9 cellular contexts compared by ENCODE assay signal in genomic region chr17:28549274-28550132, GRCh38. TPM values are rescaled to one million over a fixed set of nuclear protein-coding genes. Genes with fewer than 3 reads are reported as not detected.
DNase-seq lines count a peak whose midpoint lies in the region; ATAC-seq and TF ChIP-seq lines count a peak whose summit lies in the region.
"Had no signal": no experiment of that assay in that cellular context is flagged by ENCODE, and none has a peak within 500 bp of the region (broad histone marks: within the 10 kb centered on the region; RNA-seq: fewer than 3 reads in every experiment).

No MANE protein-coding gene starts in this region.

- H4K20me1 ChIP-seq in osteoblast (ENCODE audit: insufficient read depth, low read length): peaks cover 39% of the 10 kb centered on the region

- no peak overlapping the region for H3K27ac ChIP-seq in osteoblast (ENCODE audit: low read depth, low read length)
- H3K27ac ChIP-seq in esophagus muscularis mucosa (replicated peaks in 1 of 4): no peak overlapping the region

- no peaks in the 10 kb centered on the region for H3K27me3 ChIP-seq in osteoblast (ENCODE audit: insufficient read depth, low read length)
- H3K27me3 ChIP-seq in esophagus muscularis mucosa: no peaks in the 10 kb centered on the region

- 78% methylated on average over 3 of the region's 3 CpGs for WGBS in esophagus muscularis mucosa

- TF ChIP-seq POLR2A in esophagus muscularis mucosa (IDR thresholded peaks at IDR 0.05; ENCODE audit: low read depth): no peak

- H3K27ac Mint-ChIP-seq in activated CD8-positive, alpha-beta T cell treated with anti-CD3 and anti-CD28 coated beads for 36 hours: peak overlapping the region; percentile 89
- peak overlapping the region; percentile 93 to 94 for H3K27ac Mint-ChIP-seq in natural killer cell treated with Interleukin-12 subunit alpha and Interleukin-12 subunit beta and Interleukin-15 and Interleukin-18, amount 100 ng/mL, for 72 hours

- CTCF ChIA-PET in GM10248 (lab: Yijun Ruan, JAX): interaction anchor here (0.7 to 6.3 kb wide), 20 partner anchors 9 to 744 kb away, joined by 3 to 83 read pairs (median 6); partner anchors contain the start of gene PIGS
- CTCF ChIA-PET in activated CD8-positive, alpha-beta T cell treated with anti-CD3 and anti-CD28 coated beads for 36 hours (lab: Charles Lee): interaction anchor here (1.0 to 4.3 kb wide), 19 partner anchors 9 to 790 kb away, joined by 3 to 31 read pairs (median 7); partner anchors contain the start of genes ALDOC, PIGS, POLDIP2 and SLC46A1

- no peaks in the 10 kb centered on the region for H3K27me3 Mint-ChIP-seq in activated CD8-positive, alpha-beta T cell treated with anti-CD3 and anti-CD28 coated beads for 36 hours
- H3K27me3 Mint-ChIP-seq in natural killer cell treated with Interleukin-12 subunit alpha and Interleukin-12 subunit beta and Interleukin-15 and Interleukin-18, amount 100 ng/mL, for 72 hours: no peaks in the 10 kb centered on the region

- no peaks in the 10 kb centered on the region for H3K9me3 Mint-ChIP-seq in activated CD8-positive, alpha-beta T cell treated with anti-CD3 and anti-CD28 coated beads for 36 hours
- no peaks in the 10 kb centered on the region for H3K9me3 Mint-ChIP-seq in natural killer cell treated with Interleukin-12 subunit alpha and Interleukin-12 subunit beta and Interleukin-15 and Interleukin-18, amount 100 ng/mL, for 72 hours

- peak; percentile 48 for ATAC-seq in HG03354 (IDR thresholded peaks at IDR 0.05; ENCODE audit: poor library complexity, severe bottlenecking, unreplicated experiment)
- ATAC-seq in activated CD8-positive, alpha-beta T cell treated with anti-CD3 and anti-CD28 coated beads for 36 hours: peak; percentile 83
- peak; percentile 78 to 80 for ATAC-seq in natural killer cell treated with Interleukin-12 subunit alpha and Interleukin-12 subunit beta and Interleukin-15 and Interleukin-18, amount 100 ng/mL, for 72 hours

- H3K36me3 ChIP-seq in osteoblast (ENCODE audit: insufficient read depth, low read length): peaks cover 23% of the 10 kb centered on the region
- H3K36me3 ChIP-seq in esophagus muscularis mucosa: peaks cover 8 to 30% (median 25%) of the 10 kb centered on the region in 4 donors

- DNase-seq in GM10248 (ENCODE audit: extremely low spot score): peak; percentile 80
- DNase-seq in activated CD8-positive, alpha-beta T cell treated with anti-CD3 and anti-CD28 coated beads for 36 hours: peak; percentile 85
- DNase-seq in natural killer cell treated with Interleukin-12 subunit alpha and Interleukin-12 subunit beta and Interleukin-15 and Interleukin-18, amount 100 ng/mL, for 72 hours (ENCODE audit: low spot score): peak; percentile 86
- DNase-seq in osteoblast (ENCODE audit: insufficient read length, low spot score, missing footprints): no peak
- no peak for DNase-seq in esophagus muscularis mucosa (ENCODE audit: extremely low spot score)
- no peak for DNase-seq in EL
- no peak for DNase-seq in A172 (ENCODE audit: low spot score)
- DNase-seq: foreskin fibroblast had no signal

- no peaks in the 10 kb centered on the region for H3K9me3 ChIP-seq in osteoblast (ENCODE audit: low read depth, low read length)
- H3K9me3 ChIP-seq in esophagus muscularis mucosa: no peaks in the 10 kb centered on the region

- no peak overlapping the region for H2AFZ ChIP-seq in osteoblast (ENCODE audit: low read length)

- POLR2A ChIA-PET in GM10248 (lab: Yijun Ruan, JAX): interaction anchor here (0.5 kb wide), 1 partner anchor 48 kb away, joined by 4 read pairs; no protein-coding TSS in a partner anchor
- POLR2A ChIA-PET in activated CD8-positive, alpha-beta T cell treated with anti-CD3 and anti-CD28 coated beads for 36 hours (lab: Charles Lee): interaction anchor here (0.7 to 1.6 kb wide), 7 partner anchors 12 to 161 kb away, joined by 3 to 5 read pairs (median 4); partner anchors contain the start of genes ALDOC, PIGS and SPAG5

- H3K4me3 Mint-ChIP-seq in activated CD8-positive, alpha-beta T cell treated with anti-CD3 and anti-CD28 coated beads for 36 hours: peak overlapping the region; percentile 41
- peak overlapping the region; percentile 91 for H3K4me3 Mint-ChIP-seq in natural killer cell treated with Interleukin-12 subunit alpha and Interleukin-12 subunit beta and Interleukin-15 and Interleukin-18, amount 100 ng/mL, for 72 hours

- TF ChIP-seq CTCF in GM10248 (IDR thresholded peaks at IDR 0.05; ENCODE audit: control extremely low read depth, extremely low read depth, low read depth, missing control alignments): no peak
- TF ChIP-seq CTCF in activated CD8-positive, alpha-beta T cell treated with anti-CD3 and anti-CD28 coated beads for 36 hours (IDR thresholded peaks at IDR 0.05): peak; percentile 13
- TF ChIP-seq CTCF in osteoblast (IDR thresholded peaks at IDR 0.05; ENCODE audit: extremely low read depth, low read depth, low read length): no peak
- no peak for TF ChIP-seq CTCF in esophagus muscularis mucosa (IDR thresholded peaks at IDR 0.05)

- no peak for TF ChIP-seq EP300 in esophagus muscularis mucosa (IDR thresholded peaks at IDR 0.05)

- intact Hi-C loops in activated CD8-positive, alpha-beta T cell treated with anti-CD3 and anti-CD28 coated beads for 36 hours (cut with micrococcal nuclease): no loop called here
- intact Hi-C loops in esophagus muscularis mucosa (cut with DNase I): loop anchor here (5.0 kb wide), 2 partner anchors 48 to 63 kb away; partner anchors contain the start of genes RSKR and SPAG5

- no peak overlapping the region for H3K4me2 ChIP-seq in osteoblast (ENCODE audit: insufficient read depth, low read length)

- peaks cover 14% of the 10 kb centered on the region for H3K36me3 Mint-ChIP-seq in activated CD8-positive, alpha-beta T cell treated with anti-CD3 and anti-CD28 coated beads for 36 hours (ENCODE audit: low read depth)
- H3K36me3 Mint-ChIP-seq in natural killer cell treated with Interleukin-12 subunit alpha and Interleukin-12 subunit beta and Interleukin-15 and Interleukin-18, amount 100 ng/mL, for 72 hours: peaks cover 12% of the 10 kb centered on the region

- H3K4me1 Mint-ChIP-seq in activated CD8-positive, alpha-beta T cell treated with anti-CD3 and anti-CD28 coated beads for 36 hours (ENCODE audit: low read depth): peaks cover 48% of the 10 kb centered on the region
- peaks cover 62 to 68% of the 10 kb centered on the region in 2 donors for H3K4me1 Mint-ChIP-seq in natural killer cell treated with Interleukin-12 subunit alpha and Interleukin-12 subunit beta and Interleukin-15 and Interleukin-18, amount 100 ng/mL, for 72 hours (ENCODE audit: low read depth in 2 of 2)

- H3K4me3 ChIP-seq in osteoblast (ENCODE audit: insufficient read depth, low read length): no peak overlapping the region
- no peak overlapping the region for H3K4me3 ChIP-seq in esophagus muscularis mucosa

- H3K79me2 ChIP-seq in osteoblast (ENCODE audit: insufficient read depth, low read length): peaks cover 20% of the 10 kb centered on the region

- H3K4me1 ChIP-seq in osteoblast (ENCODE audit: insufficient read depth, low read length) (peaks cover 5% of the 10 kb centered on the region), esophagus muscularis mucosa (peaks cover 16 to 46% (median 35%) of the 10 kb centered on the region in 4 donors)

RNA-seq across cellular contexts. Expression of gene UNC119, which starts 2.9 kb away (rescaled TPM):
- total RNA-seq in activated CD8-positive, alpha-beta T cell treated with anti-CD3 and anti-CD28 coated beads for 36 hours: 10 to 100 TPM; 43.6 to 44.8 TPM
- 100 to 1,000 TPM; 104 to 135 TPM for total RNA-seq in natural killer cell treated with Interleukin-12 subunit alpha and Interleukin-12 subunit beta and Interleukin-15 and Interleukin-18, amount 100 ng/mL, for 72 hours
- 23.2 and 25.0 TPM in 2 replicates for total RNA-seq in osteoblast
- total RNA-seq in esophagus muscularis mucosa: 10 to 100 TPM; 16.1 to 36.3 (median 23.2) TPM
- total RNA-seq in A172 (2014; rRNA removed; shearing (Covaris generic)): 65.5 and 73.5 TPM in 2 replicates

RNA-seq across cellular contexts. Expression of gene PIGS, which starts 21.8 kb away (rescaled TPM):
- total RNA-seq in activated CD8-positive, alpha-beta T cell treated with anti-CD3 and anti-CD28 coated beads for 36 hours: 10 to 100 TPM; 33.8 to 36.9 TPM
- total RNA-seq in natural killer cell treated with Interleukin-12 subunit alpha and Interleukin-12 subunit beta and Interleukin-15 and Interleukin-18, amount 100 ng/mL, for 72 hours: 10 to 100 TPM; 74.9 to 93.2 TPM
- total RNA-seq in osteoblast: 49.9 and 54.5 TPM in 2 replicates
- 10 to 100 TPM; 41.9 to 55.5 (median 47.2) TPM for total RNA-seq in esophagus muscularis mucosa
- total RNA-seq in A172 (2014; rRNA removed; shearing (Covaris generic)): 48.9 and 83.5 TPM in 2 replicates

RNA-seq across cellular contexts. Expression of gene ALDOC, which starts 27.2 kb away (rescaled TPM):
- total RNA-seq in activated CD8-positive, alpha-beta T cell treated with anti-CD3 and anti-CD28 coated beads for 36 hours: 100 to 1,000 TPM; 142 to 146 TPM
- total RNA-seq in natural killer cell treated with Interleukin-12 subunit alpha and Interleukin-12 subunit beta and Interleukin-15 and Interleukin-18, amount 100 ng/mL, for 72 hours: 100 to 1,000 TPM in 1 of 2 donors, 10 to 100 TPM in 1; 36.8 to 164 TPM
- total RNA-seq in osteoblast (9.4 and 17.0 TPM in 2 replicates), esophagus muscularis mucosa (10 to 100 TPM; 21.6 to 49.5 (median 27.5) TPM)
- total RNA-seq in A172 (2014; rRNA removed; shearing (Covaris generic)): 1.3 and 2.1 TPM in 2 replicates

RNA-seq across cellular contexts. Expression of gene FOXN1, which starts 43.4 kb away (rescaled TPM):
- total RNA-seq in activated CD8-positive, alpha-beta T cell treated with anti-CD3 and anti-CD28 coated beads for 36 hours: not detected
- not detected for total RNA-seq in natural killer cell treated with Interleukin-12 subunit alpha and Interleukin-12 subunit beta and Interleukin-15 and Interleukin-18, amount 100 ng/mL, for 72 hours
- total RNA-seq in osteoblast: not detected in 2 replicates
- total RNA-seq in esophagus muscularis mucosa: not detected
- total RNA-seq in A172 (2014; rRNA removed; shearing (Covaris generic)): 0.22 TPM in 1 of 2 replicates, not detected in the other

RNA-seq across cellular contexts. Expression of gene SPAG5, which starts 49.3 kb away (rescaled TPM):
- total RNA-seq in activated CD8-positive, alpha-beta T cell treated with anti-CD3 and anti-CD28 coated beads for 36 hours: 100 to 1,000 TPM; 140 to 141 TPM
- 100 to 1,000 TPM in 1 of 2 donors, 10 to 100 TPM in 1; 80.7 to 198 TPM for total RNA-seq in natural killer cell treated with Interleukin-12 subunit alpha and Interleukin-12 subunit beta and Interleukin-15 and Interleukin-18, amount 100 ng/mL, for 72 hours
- total RNA-seq in osteoblast (4.3 and 6.2 TPM in 2 replicates), esophagus muscularis mucosa (1 to 10 TPM in 1 of 4 donors, under 1 TPM in 3; 0.83 to 1.7 (median 0.97) TPM)
- 162 and 170 TPM in 2 replicates for total RNA-seq in A172 (2014; rRNA removed; shearing (Covaris generic))

Comparison
In these comparisons a context has a peak if more than half of its experiments do, and no peak if none do; other contexts are left out.
1. DNase-seq: peak in GM10248 (single experiment), activated CD8-positive, alpha-beta T cell treated with anti-CD3 and anti-CD28 coated beads for 36 hours (single experiment) and natural killer cell treated with Interleukin-12 subunit alpha and Interleukin-12 subunit beta and Interleukin-15 and Interleukin-18, amount 100 ng/mL, for 72 hours (single experiment); none in osteoblast (single experiment), esophagus muscularis mucosa (single experiment), EL (single experiment) and A172 (single experiment).
2. Peak in every context shown above with its lines, with median percentiles within 50 percentile points of each other: ATAC-seq.